In the genomic region with DNA sequence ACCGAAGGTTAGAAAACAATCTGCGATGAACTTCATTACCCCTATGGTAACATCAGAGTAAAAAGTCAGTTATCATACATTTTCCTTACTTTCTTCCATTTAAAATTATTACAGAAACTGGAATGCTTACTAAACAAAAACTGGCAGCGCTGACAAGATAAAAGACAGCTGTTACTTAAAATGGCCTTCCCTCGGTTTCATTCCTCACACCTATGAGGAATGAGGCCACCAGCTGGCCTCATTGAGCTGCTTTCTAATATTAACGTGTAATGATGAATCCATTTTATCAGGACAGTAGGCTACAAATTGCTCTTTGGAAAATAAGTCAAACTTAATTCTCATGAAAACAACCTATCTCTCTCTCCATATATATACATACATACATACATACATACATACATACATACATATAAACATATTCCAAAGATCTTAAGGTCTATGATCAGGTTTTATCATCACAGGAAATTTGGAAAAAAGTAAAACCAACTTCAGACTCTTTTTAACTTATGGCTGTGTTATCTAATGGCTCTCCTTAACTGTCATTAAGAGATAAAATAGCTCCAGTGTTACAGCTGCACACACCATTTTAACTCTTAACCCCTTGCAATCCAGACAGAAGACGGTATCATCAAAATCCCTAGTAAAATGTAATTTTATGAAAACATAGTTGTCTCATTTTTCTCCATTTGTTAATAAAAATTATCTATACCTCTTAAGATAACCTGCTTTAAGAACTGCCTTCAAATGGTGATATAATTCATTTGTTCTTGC, we compare ENCODE assay signal across 2 cellular contexts.
A peak's percentile ranks its signal among the peaks of the same experiment; 100 is the strongest.
TF ChIP-seq lines count a peak whose summit lies in the region.

No MANE protein-coding gene starts in this region.

TF ChIP-seq in A549, 52 proteins besides CTCF, POLR2A, EP300 and RAD21:
- TF ChIP-seq JUN (IDR thresholded peaks at IDR 0.05) = no peak
- no peak for TF ChIP-seq BHLHE40 (IDR thresholded peaks at IDR 0.05; ENCODE audit: low read depth, low read length)
- TF ChIP-seq MAFK (IDR thresholded peaks at IDR 0.05; ENCODE audit: partially characterized antibody) = peak; percentile 30
- TF ChIP-seq, protein P1, sequence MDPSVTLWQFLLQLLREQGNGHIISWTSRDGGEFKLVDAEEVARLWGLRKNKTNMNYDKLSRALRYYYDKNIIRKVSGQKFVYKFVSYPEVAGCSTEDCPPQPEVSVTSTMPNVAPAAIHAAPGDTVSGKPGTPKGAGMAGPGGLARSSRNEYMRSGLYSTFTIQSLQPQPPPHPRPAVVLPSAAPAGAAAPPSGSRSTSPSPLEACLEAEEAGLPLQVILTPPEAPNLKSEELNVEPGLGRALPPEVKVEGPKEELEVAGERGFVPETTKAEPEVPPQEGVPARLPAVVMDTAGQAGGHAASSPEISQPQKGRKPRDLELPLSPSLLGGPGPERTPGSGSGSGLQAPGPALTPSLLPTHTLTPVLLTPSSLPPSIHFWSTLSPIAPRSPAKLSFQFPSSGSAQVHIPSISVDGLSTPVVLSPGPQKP (IDR thresholded peaks at IDR 0.05; ENCODE audit: low read depth, low read length) = no peak
- 0 out of 2 replicates have a peak, but pooled peaks have one; percentile 22 for TF ChIP-seq HOXA7 (CRISPR knock-in tag; IDR thresholded peaks at IDR 0.05)
- TF ChIP-seq TFCP2L1 (CRISPR knock-in tag; IDR thresholded peaks at IDR 0.05) = 0 out of 2 replicates have a peak, but pooled peaks have one; percentile 21
- TF ChIP-seq, protein P2, sequence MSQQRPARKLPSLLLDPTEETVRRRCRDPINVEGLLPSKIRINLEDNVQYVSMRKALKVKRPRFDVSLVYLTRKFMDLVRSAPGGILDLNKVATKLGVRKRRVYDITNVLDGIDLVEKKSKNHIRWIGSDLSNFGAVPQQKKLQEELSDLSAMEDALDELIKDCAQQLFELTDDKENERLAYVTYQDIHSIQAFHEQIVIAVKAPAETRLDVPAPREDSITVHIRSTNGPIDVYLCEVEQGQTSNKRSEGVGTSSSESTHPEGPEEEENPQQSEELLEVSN (IDR thresholded peaks at IDR 0.05; ENCODE audit: borderline replicate concordance, low read depth) = no peak
- TF ChIP-seq RARB (CRISPR knock-in tag; IDR thresholded peaks at IDR 0.05) = peak; percentile 16; the same call in 1 of the 2 replicates

TF ChIP-seq in K562, 482 proteins besides CTCF, POLR2A, EP300 and RAD21:
- TF ChIP-seq CBFA2T3 (IDR thresholded peaks at IDR 0.05) = peak; percentile 46; the same call in 1 of the 2 replicates
- 0 out of 2 replicates have a peak, but pooled peaks have one; percentile 17 for TF ChIP-seq NCOR1 (IDR thresholded peaks at IDR 0.05)
- TF ChIP-seq PML (IDR thresholded peaks at IDR 0.05; ENCODE audit: low read length) = 0 out of 2 replicates have a peak, but pooled peaks have one; percentile 41
- TF ChIP-seq ZNF644 (tag; IDR thresholded peaks at IDR 0.05; ENCODE audit: low read depth) = no peak
- peak; percentile 51 for TF ChIP-seq ARID1B (IDR thresholded peaks at IDR 0.05)
- no peak for TF ChIP-seq SMAD1 (IDR thresholded peaks at IDR 0.05; ENCODE audit: low read depth, low read length, partially characterized antibody)
- TF ChIP-seq, protein P3, sequence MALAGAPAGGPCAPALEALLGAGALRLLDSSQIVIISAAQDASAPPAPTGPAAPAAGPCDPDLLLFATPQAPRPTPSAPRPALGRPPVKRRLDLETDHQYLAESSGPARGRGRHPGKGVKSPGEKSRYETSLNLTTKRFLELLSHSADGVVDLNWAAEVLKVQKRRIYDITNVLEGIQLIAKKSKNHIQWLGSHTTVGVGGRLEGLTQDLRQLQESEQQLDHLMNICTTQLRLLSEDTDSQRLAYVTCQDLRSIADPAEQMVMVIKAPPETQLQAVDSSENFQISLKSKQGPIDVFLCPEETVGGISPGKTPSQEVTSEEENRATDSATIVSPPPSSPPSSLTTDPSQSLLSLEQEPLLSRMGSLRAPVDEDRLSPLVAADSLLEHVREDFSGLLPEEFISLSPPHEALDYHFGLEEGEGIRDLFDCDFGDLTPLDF (CRISPR knock-in tag; IDR thresholded peaks at IDR 0.05) = no peak
- TF ChIP-seq DACH1 (IDR thresholded peaks at IDR 0.05; ENCODE audit: partially characterized antibody) = no peak
- TF ChIP-seq HLTF (IDR thresholded peaks at IDR 0.05) = no peak
- TF ChIP-seq MAFG (tag; conservative IDR thresholded peaks at IDR 0.05) = peak; percentile 13; the same call in 1 of the 2 replicates
- TF ChIP-seq WHSC1 (IDR thresholded peaks at IDR 0.05; ENCODE audit: low read length) = no peak
- TF ChIP-seq TCF3 (CRISPR knock-in tag; IDR thresholded peaks at IDR 0.05) = peak; percentile 36
- TF ChIP-seq ZNF23 (CRISPR knock-in tag; IDR thresholded peaks at IDR 0.05) = no peak
- no peak for TF ChIP-seq GATAD2A (IDR thresholded peaks at IDR 0.05)
- TF ChIP-seq ZNF347 (CRISPR knock-in tag; IDR thresholded peaks at IDR 0.05; ENCODE audit: low read depth) = no peak
- no peak for TF ChIP-seq SMC3 (conservative IDR thresholded peaks at IDR 0.05; ENCODE audit: insufficient read depth, low read depth, low read length)
- no peak for TF ChIP-seq ZNF212 (CRISPR knock-in tag; IDR thresholded peaks at IDR 0.05)
- TF ChIP-seq CBX2 (IDR thresholded peaks at IDR 0.05; ENCODE audit: insufficient read depth, low read length, poor library complexity, severe bottlenecking) = no peak
- TF ChIP-seq, protein P4, sequence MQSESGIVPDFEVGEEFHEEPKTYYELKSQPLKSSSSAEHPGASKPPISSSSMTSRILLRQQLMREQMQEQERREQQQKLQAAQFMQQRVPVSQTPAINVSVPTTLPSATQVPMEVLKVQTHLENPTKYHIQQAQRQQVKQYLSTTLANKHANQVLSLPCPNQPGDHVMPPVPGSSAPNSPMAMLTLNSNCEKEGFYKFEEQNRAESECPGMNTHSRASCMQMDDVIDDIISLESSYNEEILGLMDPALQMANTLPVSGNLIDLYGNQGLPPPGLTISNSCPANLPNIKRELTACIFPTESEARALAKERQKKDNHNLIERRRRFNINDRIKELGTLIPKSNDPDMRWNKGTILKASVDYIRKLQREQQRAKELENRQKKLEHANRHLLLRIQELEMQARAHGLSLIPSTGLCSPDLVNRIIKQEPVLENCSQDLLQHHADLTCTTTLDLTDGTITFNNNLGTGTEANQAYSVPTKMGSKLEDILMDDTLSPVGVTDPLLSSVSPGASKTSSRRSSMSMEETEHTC (IDR thresholded peaks at IDR 0.05) = no peak
- TF ChIP-seq ZNF311 (CRISPR knock-in tag; IDR thresholded peaks at IDR 0.05) = no peak
- peak; percentile 26; the same call in 1 of the 2 replicates for TF ChIP-seq C11orf30 (IDR thresholded peaks at IDR 0.05; ENCODE audit: low read depth)
- no peak for TF ChIP-seq SIN3B (IDR thresholded peaks at IDR 0.05; ENCODE audit: low read depth)
- TF ChIP-seq CBFA2T2 (conservative IDR thresholded peaks at IDR 0.05) = 0 out of 2 replicates have a peak, but pooled peaks have one; percentile 9
- TF ChIP-seq POLR2AphosphoS5 (IDR thresholded peaks at IDR 0.05; ENCODE audit: control insufficient read depth, insufficient read depth, low read depth, low read length) = 0 out of 2 replicates have a peak, but pooled peaks have one; percentile 15
- no peak for TF ChIP-seq HDAC8 (tag; IDR thresholded peaks at IDR 0.05)
- TF ChIP-seq ZNF316 (IDR thresholded peaks at IDR 0.05) = peak; percentile 58
- TF ChIP-seq, protein P5, sequence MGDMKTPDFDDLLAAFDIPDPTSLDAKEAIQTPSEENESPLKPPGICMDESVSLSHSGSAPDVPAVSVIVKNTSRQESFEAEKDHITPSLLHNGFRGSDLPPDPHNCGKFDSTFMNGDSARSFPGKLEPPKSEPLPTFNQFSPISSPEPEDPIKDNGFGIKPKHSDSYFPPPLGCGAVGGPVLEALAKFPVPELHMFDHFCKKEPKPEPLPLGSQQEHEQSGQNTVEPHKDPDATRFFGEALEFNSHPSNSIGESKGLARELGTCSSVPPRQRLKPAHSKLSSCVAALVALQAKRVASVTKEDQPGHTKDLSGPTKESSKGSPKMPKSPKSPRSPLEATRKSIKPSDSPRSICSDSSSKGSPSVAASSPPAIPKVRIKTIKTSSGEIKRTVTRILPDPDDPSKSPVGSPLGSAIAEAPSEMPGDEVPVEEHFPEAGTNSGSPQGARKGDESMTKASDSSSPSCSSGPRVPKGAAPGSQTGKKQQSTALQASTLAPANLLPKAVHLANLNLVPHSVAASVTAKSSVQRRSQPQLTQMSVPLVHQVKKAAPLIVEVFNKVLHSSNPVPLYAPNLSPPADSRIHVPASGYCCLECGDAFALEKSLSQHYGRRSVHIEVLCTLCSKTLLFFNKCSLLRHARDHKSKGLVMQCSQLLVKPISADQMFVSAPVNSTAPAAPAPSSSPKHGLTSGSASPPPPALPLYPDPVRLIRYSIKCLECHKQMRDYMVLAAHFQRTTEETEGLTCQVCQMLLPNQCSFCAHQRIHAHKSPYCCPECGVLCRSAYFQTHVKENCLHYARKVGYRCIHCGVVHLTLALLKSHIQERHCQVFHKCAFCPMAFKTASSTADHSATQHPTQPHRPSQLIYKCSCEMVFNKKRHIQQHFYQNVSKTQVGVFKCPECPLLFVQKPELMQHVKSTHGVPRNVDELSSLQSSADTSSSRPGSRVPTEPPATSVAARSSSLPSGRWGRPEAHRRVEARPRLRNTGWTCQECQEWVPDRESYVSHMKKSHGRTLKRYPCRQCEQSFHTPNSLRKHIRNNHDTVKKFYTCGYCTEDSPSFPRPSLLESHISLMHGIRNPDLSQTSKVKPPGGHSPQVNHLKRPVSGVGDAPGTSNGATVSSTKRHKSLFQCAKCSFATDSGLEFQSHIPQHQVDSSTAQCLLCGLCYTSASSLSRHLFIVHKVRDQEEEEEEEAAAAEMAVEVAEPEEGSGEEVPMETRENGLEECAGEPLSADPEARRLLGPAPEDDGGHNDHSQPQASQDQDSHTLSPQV (IDR thresholded peaks at IDR 0.05) = 0 out of 2 replicates have a peak, but pooled peaks have one; percentile 24
- TF ChIP-seq PPARD (CRISPR knock-in tag; IDR thresholded peaks at IDR 0.05) = no peak
- TF ChIP-seq RBFOX2 (IDR thresholded peaks at IDR 0.05; ENCODE audit: low read depth, low read length) = peak; percentile 40; the same call in 1 of the 2 replicates
- TF ChIP-seq JUN (IDR thresholded peaks at IDR 0.05; ENCODE audit: borderline replicate concordance, low read depth, low read length) = no peak
- TF ChIP-seq JUN (CRISPR knock-in tag; IDR thresholded peaks at IDR 0.05; ENCODE audit: borderline replicate concordance) = no peak
- no peak for TF ChIP-seq SIRT6 (IDR thresholded peaks at IDR 0.05; ENCODE audit: low read depth, low read length)
- no peak for TF ChIP-seq SIN3A (IDR thresholded peaks at IDR 0.05; ENCODE audit: borderline replicate concordance in 2 of 2, control insufficient read depth in 1 of 2, low read depth in 2 of 2, low read length in 2 of 2)
- no peak for TF ChIP-seq NR2F6 (CRISPR knock-in tag; IDR thresholded peaks at IDR 0.05)
